In genomic region chr3:27721717-27722564, GRCh38 we compare ENCODE assay signal across 8 cellular contexts. TPM values are rescaled to one million over a fixed set of nuclear protein-coding genes. Genes with fewer than 3 reads are reported as not detected.
DNase-seq lines count a peak whose midpoint lies in the region; ATAC-seq lines count a peak whose summit lies in the region.

Gene EOMES, minus strand, starts transcription at chr3:27722323. Its CDS starts 29 bp downstream, at chr3:27722294.

- H3K4me1 Mint-ChIP-seq in dendritic cell treated with granulocyte-macrophage colony-stimulating factor and Interleukin-4, amounts not matched to agents 40 ng/mL and 50 ng/mL, for 4 days (ENCODE audit: low read depth) = peaks cover 29% of the 10 kb centered on the region

- H3K27ac Mint-ChIP-seq in dendritic cell treated with granulocyte-macrophage colony-stimulating factor and Interleukin-4, amounts not matched to agents 40 ng/mL and 50 ng/mL, for 4 days = no peak within 1 kb of the TSS

- no peak within 1 kb of the TSS for H3K9ac ChIP-seq in stomach smooth muscle (ENCODE audit: low read length in 2 of 2)

- no peaks in the 10 kb centered on the region for H3K36me3 Mint-ChIP-seq in dendritic cell treated with granulocyte-macrophage colony-stimulating factor and Interleukin-4, amounts not matched to agents 40 ng/mL and 50 ng/mL, for 4 days (ENCODE audit: low read depth)

- no peak within 1 kb of the TSS for H3K27ac ChIP-seq in stomach smooth muscle (ENCODE audit: low read length)

- H3K4me3 Mint-ChIP-seq in dendritic cell treated with granulocyte-macrophage colony-stimulating factor and Interleukin-4, amounts not matched to agents 40 ng/mL and 50 ng/mL, for 4 days = peak within 1 kb of the TSS; percentile 62

- peak; percentile 49 for ATAC-seq in HG02870 (IDR thresholded peaks at IDR 0.05; ENCODE audit: unreplicated experiment)

- H3K27me3 Mint-ChIP-seq in dendritic cell treated with granulocyte-macrophage colony-stimulating factor and Interleukin-4, amounts not matched to agents 40 ng/mL and 50 ng/mL, for 4 days = peaks cover 87% of the 10 kb centered on the region

- H3K36me3 ChIP-seq in stomach smooth muscle (ENCODE audit: control insufficient read depth in 2 of 2, insufficient read depth in 2 of 2, low read length in 2 of 2) = no peaks in the 10 kb centered on the region

- H3K4me3 ChIP-seq in mononuclear cell (ENCODE audit: low read length) = peak within 1 kb of the TSS; percentile 43
- H3K4me3 ChIP-seq in stomach smooth muscle (ENCODE audit: low read length in 2 of 2) = peak within 1 kb of the TSS; percentile 36 to 62

- intact Hi-C loops in dendritic cell treated with granulocyte-macrophage colony-stimulating factor and Interleukin-4, amounts not matched to agents 40 ng/mL and 50 ng/mL, for 4 days (cut with micrococcal nuclease) = no loop called here

- H3K9me3 ChIP-seq in mononuclear cell (ENCODE audit: low read depth, low read length) = no peaks in the 10 kb centered on the region
- H3K9me3 ChIP-seq in stomach smooth muscle (ENCODE audit: control insufficient read depth in 2 of 2, low read length in 2 of 2) = no peaks in the 10 kb centered on the region

- H3K27me3 ChIP-seq in mononuclear cell (ENCODE audit: insufficient read depth, low read length) (peaks cover 96% of the 10 kb centered on the region), stomach smooth muscle (ENCODE audit: control insufficient read depth in 1 of 2, insufficient read depth in 2 of 2, low read length in 2 of 2) (peaks cover 69 to 90% of the 10 kb centered on the region in 2 donors)

- DNase-seq in DMS53 (lab: John Stamatoyannopoulos, UW) = peak; percentile 78
- DNase-seq in DMS53 treated with DMSO at 0.1 percent for 48 hours (lab: John Stamatoyannopoulos, UW; ENCODE audit: unreplicated experiment) = no peak
- DNase-seq in NCI-H2171 (lab: John Stamatoyannopoulos, UW) = peak; percentile 43
- DNase-seq in activated CD4-positive, CD25-positive, alpha-beta regulatory T cell treated with anti-CD3 and anti-CD28 coated beads, Interleukin-2, amount 50 U/mL, for 72 hours = peak; percentile 55

- H3K9me3 Mint-ChIP-seq in dendritic cell treated with granulocyte-macrophage colony-stimulating factor and Interleukin-4, amounts not matched to agents 40 ng/mL and 50 ng/mL, for 4 days = no peaks in the 10 kb centered on the region

- H3K4me1 ChIP-seq in mononuclear cell (ENCODE audit: insufficient read depth, low read length) = peaks cover 36% of the 10 kb centered on the region
- peaks cover 33% of the 10 kb centered on the region for H3K4me1 ChIP-seq in stomach smooth muscle (ENCODE audit: control insufficient read depth, insufficient read depth, low read length)

RNA-seq across cellular contexts. Expression of gene EOMES, which starts in this region (rescaled TPM):
- 3.4 TPM for total RNA-seq in mononuclear cell
